8 cellular contexts compared by ENCODE assay signal in the genomic region with DNA sequence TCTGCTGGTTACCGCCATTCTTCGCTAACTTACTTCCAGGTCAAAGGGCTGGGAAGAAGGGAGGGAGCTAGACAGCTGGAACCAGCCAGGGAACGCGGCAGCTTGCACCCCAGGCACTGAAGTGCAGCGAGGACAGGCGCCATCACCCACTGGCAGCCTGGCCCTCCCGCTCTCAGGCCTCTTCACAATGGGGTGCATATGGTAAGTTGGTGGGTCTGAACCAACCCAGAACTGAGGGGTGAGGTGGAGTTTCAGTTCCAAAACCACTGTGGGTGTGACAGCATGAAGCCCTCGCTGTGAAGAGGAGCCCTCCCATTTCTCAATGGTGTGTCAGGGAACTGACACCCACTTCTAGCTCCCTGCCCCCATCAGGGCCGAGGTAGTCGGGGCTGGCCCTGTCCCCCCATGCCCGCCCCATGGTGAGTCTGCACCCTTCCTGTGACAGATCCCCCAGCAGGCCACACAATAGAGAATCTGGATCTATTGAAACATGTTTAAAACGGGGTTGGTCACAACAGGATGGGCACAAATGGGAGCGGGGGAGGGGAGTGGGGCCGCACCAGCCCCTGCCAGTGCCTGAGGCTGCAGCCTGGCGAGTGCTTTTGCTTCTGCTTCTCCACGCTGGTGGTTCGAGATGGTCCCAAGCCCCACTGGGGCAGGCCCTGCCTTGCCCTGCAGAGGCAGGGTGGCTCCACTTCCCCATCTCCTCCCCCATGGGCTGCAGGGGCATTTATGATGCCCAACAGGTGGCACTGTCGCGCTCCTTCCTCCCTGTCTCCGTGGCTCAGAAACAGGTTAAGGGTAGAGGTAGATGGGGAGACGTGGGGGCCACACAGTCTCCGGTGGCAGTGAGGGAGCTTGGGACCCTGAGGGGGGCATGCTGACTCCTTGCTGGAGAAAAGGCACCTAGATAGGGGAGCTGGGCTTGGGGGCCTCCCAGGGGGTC. TPM values are rescaled to one million over a fixed set of nuclear protein-coding genes. Genes with fewer than 3 reads are reported as not detected.
DNase-seq lines count a peak whose midpoint lies in the region; FAIRE-seq and TF ChIP-seq lines count a peak whose summit lies in the region.

No MANE protein-coding gene starts in this region.

- H3K9me1 ChIP-seq in keratinocyte (ENCODE audit: control insufficient read depth, extremely low read depth, insufficient read depth, low read length) = no peaks in the 10 kb centered on the region

- H3K27me3 ChIP-seq in BE2C = no peaks in the 10 kb centered on the region
- no peaks in the 10 kb centered on the region for H3K27me3 ChIP-seq in adipocyte (replicated peaks; ENCODE audit: control insufficient read depth, insufficient read depth, low read length)
- no peaks in the 10 kb centered on the region for H3K27me3 ChIP-seq in keratinocyte (ENCODE audit: control insufficient read depth, extremely low read depth, insufficient read depth, low read length)

- dilution Hi-C loops in keratinocyte (cut with MboI; ENCODE audit: extremely low pct_ligation_motif_present, low sequenced_read_pairs) = no loop called here

- TF ChIP-seq CTCF in BE2C (IDR thresholded peaks at IDR 0.05; ENCODE audit: low read depth, low read length) (peak; percentile 61), keratinocyte (optimal IDR thresholded peaks at IDR 0.05 in 1 of 3, IDR thresholded peaks at IDR 0.05 in 1 of 3, conservative IDR thresholded peaks at IDR 0.05 in 1 of 3; ENCODE audit: extremely low read depth in 1 of 3, insufficient read depth in 2 of 3, low read length in 3 of 3) (peak; percentile 67 to 86 (median 80))

- H2AFZ ChIP-seq in keratinocyte (ENCODE audit: control insufficient read depth, low read length) = no peak overlapping the region

- peak; percentile 13 for FAIRE-seq in keratinocyte (lab: Jason Lieb, UNC)

- in situ Hi-C loops in GM18951 (cut with MboI; ENCODE audit: low sequenced_read_pairs, unreplicated experiment) = no loop called here

- TF ChIP-seq POLR2A in GM18951 (IDR thresholded peaks at IDR 0.05; ENCODE audit: extremely low read depth, insufficient read depth, insufficient read length) = peak; percentile 23

- H3K79me2 ChIP-seq in keratinocyte (ENCODE audit: control insufficient read depth, insufficient read depth, low read length) = no peaks in the 10 kb centered on the region

- H3K4me2 ChIP-seq in keratinocyte (ENCODE audit: control insufficient read depth, extremely low read depth, insufficient read depth, low read depth, low read length) = no peak overlapping the region

- H3K9me3 ChIP-seq in BE2C (peaks cover 4% of the 10 kb centered on the region), adipocyte (ENCODE audit: control insufficient read depth, low read length) (no peaks in the 10 kb centered on the region), keratinocyte (ENCODE audit: control insufficient read depth, low read depth, low read length) (no peaks in the 10 kb centered on the region)

- H3K9ac ChIP-seq in adipocyte (ENCODE audit: low read length) (no peak overlapping the region), keratinocyte (ENCODE audit: control insufficient read depth, extremely low read depth, insufficient read depth, low read length) (no peak overlapping the region)

- no peak overlapping the region for H3K27ac ChIP-seq in keratinocyte (ENCODE audit: control insufficient read depth, insufficient read depth, low read length)

- peak; percentile 60 for DNase-seq in BE2C
- peak; percentile 55 to 91 (median 77) for DNase-seq in T-helper 2 cell
- DNase-seq in adipocyte (ENCODE audit: low read depth) = peak; percentile 30
- no peak for DNase-seq in keratinocyte (ENCODE audit: low read depth, low spot score)
- DNase-seq in stimulated activated CD4-positive, alpha-beta T cell treated with anti-CD3 and anti-CD28 coated beads, TNF-alpha, amount 100 ng/mL, for 1 hour (ENCODE audit: low read depth in 3 of 3, low spot score in 1 of 3) = peak; percentile 58 to 69 (median 60)
- DNase-seq in cerebellar cortex (ENCODE audit: low spot score) = no peak

- H3K4me3 ChIP-seq in BE2C (ENCODE audit: low read depth, low read length) = no peak overlapping the region
- no peak overlapping the region for H3K4me3 ChIP-seq in adipocyte (ENCODE audit: low read length)
- no peak overlapping the region for H3K4me3 ChIP-seq in keratinocyte (ENCODE audit: control insufficient read depth in 2 of 3, extremely low read depth in 1 of 3, insufficient read depth in 2 of 3, low read depth in 1 of 3, low read length in 3 of 3)

- H3K4me1 ChIP-seq in BE2C (peaks cover 4% of the 10 kb centered on the region; the same call in 1 of the 2 replicates), adipocyte (ENCODE audit: control insufficient read depth, insufficient read depth, low read length) (peaks cover 21% of the 10 kb centered on the region), keratinocyte (ENCODE audit: control insufficient read depth, extremely low read depth, insufficient read depth, low read length) (no peaks in the 10 kb centered on the region)

- H3K36me3 ChIP-seq in BE2C (peaks cover 24% of the 10 kb centered on the region), adipocyte (ENCODE audit: control insufficient read depth, insufficient read depth, low read length, severe bottlenecking) (peaks cover 19% of the 10 kb centered on the region), keratinocyte (ENCODE audit: control insufficient read depth in 2 of 2, extremely low read depth in 1 of 2, insufficient read depth in 2 of 2, low read length in 2 of 2) (peaks cover 1 to 5% of the 10 kb centered on the region in 2 experiments)

- TF ChIP-seq EP300 in Ishikawa (IDR thresholded peaks at IDR 0.05; ENCODE audit: borderline replicate concordance) = no peak

- peak; percentile 56 for TF ChIP-seq RAD21 in Ishikawa (IDR thresholded peaks at IDR 0.05; ENCODE audit: low read depth)

- H4K20me1 ChIP-seq in keratinocyte (ENCODE audit: control insufficient read depth, extremely low read depth, insufficient read depth, low read length) = no peaks in the 10 kb centered on the region

TF ChIP-seq in Ishikawa, 13 proteins besides CTCF, POLR2A, EP300 and RAD21 (continues in another document):
- TF ChIP-seq, protein P1, sequence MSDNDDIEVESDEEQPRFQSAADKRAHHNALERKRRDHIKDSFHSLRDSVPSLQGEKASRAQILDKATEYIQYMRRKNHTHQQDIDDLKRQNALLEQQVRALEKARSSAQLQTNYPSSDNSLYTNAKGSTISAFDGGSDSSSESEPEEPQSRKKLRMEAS (IDR thresholded peaks at IDR 0.05) = no peak
- TF ChIP-seq ZBTB7A (IDR thresholded peaks at IDR 0.05; ENCODE audit: low read depth) (no peak), NFIC (IDR thresholded peaks at IDR 0.05) (no peak), EGR1 (IDR thresholded peaks at IDR 0.05) (no peak), CREB1 (IDR thresholded peaks at IDR 0.05; ENCODE audit: low read depth) (no peak), CEBPB (IDR thresholded peaks at IDR 0.05) (no peak), FOXM1 (IDR thresholded peaks at IDR 0.05; ENCODE audit: borderline replicate concordance, low read depth) (no peak), TAF1 (IDR thresholded peaks at IDR 0.05; ENCODE audit: low read depth) (no peak), TEAD4 (IDR thresholded peaks at IDR 0.05) (no peak), YY1 (IDR thresholded peaks at IDR 0.05; ENCODE audit: low read depth) (no peak), TCF12 (IDR thresholded peaks at IDR 0.05; ENCODE audit: low read depth) (no peak)
- TF ChIP-seq, protein P2, sequence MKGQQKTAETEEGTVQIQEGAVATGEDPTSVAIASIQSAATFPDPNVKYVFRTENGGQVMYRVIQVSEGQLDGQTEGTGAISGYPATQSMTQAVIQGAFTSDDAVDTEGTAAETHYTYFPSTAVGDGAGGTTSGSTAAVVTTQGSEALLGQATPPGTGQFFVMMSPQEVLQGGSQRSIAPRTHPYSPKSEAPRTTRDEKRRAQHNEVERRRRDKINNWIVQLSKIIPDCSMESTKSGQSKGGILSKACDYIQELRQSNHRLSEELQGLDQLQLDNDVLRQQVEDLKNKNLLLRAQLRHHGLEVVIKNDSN (IDR thresholded peaks at IDR 0.05) = no peak

RNA-seq across cellular contexts. Expression of a gene that starts 2.3 kb away (rescaled TPM):
- polyA plus RNA-seq in BE2C (2012; ENCODE audit: insufficient read depth, insufficient read length, low read depth) = 128 TPM
- polyA plus RNA-seq in keratinocyte = 1.6 to 3.5 TPM (median 3.3 TPM) in 3 replicates
- polyA plus RNA-seq in keratinocyte (2011; ENCODE audit: low read depth) = not detected
- 0.61 and 2.8 TPM in 2 replicates for polyA plus RNA-seq in keratinocyte (2011; cell fraction: cytosol; rRNA removed)
- polyA plus RNA-seq in keratinocyte (2011; cell fraction: nucleus; rRNA removed) = 3.5 and 5.5 TPM in 2 replicates
- polyA plus RNA-seq in keratinocyte (2012; ENCODE audit: low replicate concordance) = 0.31 and 3.9 TPM in 2 replicates
- 0.26 to 2.3 TPM (median 1.5 TPM) in 3 replicates for polyA minus RNA-seq in keratinocyte
- polyA minus RNA-seq in keratinocyte (2011; cell fraction: cytosol; rRNA and poly(A)+ RNA removed) = not detected
- polyA minus RNA-seq in keratinocyte (2011; cell fraction: nucleus; rRNA and poly(A)+ RNA removed) = 0.32 and 1.2 TPM in 2 replicates

RNA-seq across cellular contexts. Expression of a gene that starts 44.0 kb away (rescaled TPM):
- polyA plus RNA-seq in BE2C (2012; ENCODE audit: insufficient read depth, insufficient read length, low read depth) = 45.0 TPM
- 25.9 to 29.0 TPM (median 26.3 TPM) in 3 replicates for polyA plus RNA-seq in keratinocyte
- 28.3 TPM for polyA plus RNA-seq in keratinocyte (2011; ENCODE audit: low read depth)
- 21.8 and 29.0 TPM in 2 replicates for polyA plus RNA-seq in keratinocyte (2011; cell fraction: cytosol; rRNA removed)
- 65.4 and 84.0 TPM in 2 replicates for polyA plus RNA-seq in keratinocyte (2011; cell fraction: nucleus; rRNA removed)
- polyA plus RNA-seq in keratinocyte (2012; ENCODE audit: low replicate concordance) = 20.1 and 20.8 TPM in 2 replicates
- polyA minus RNA-seq in keratinocyte = 30.6 to 46.1 TPM (median 33.6 TPM) in 3 replicates
- polyA minus RNA-seq in keratinocyte (2011; cell fraction: cytosol; rRNA and poly(A)+ RNA removed) = 11.5 TPM
- 24.5 and 48.1 TPM in 2 replicates for polyA minus RNA-seq in keratinocyte (2011; cell fraction: nucleus; rRNA and poly(A)+ RNA removed)

Comparison
In these comparisons a context has a peak if more than half of its experiments do, and no peak if none do; other contexts are left out.
1. DNase-seq: peak in BE2C (single experiment), T-helper 2 cell (5 of 5), adipocyte (single experiment) and stimulated activated CD4-positive, alpha-beta T cell treated with anti-CD3 and anti-CD28 coated beads, TNF-alpha, amount 100 ng/mL, for 1 hour (3 of 3); none in keratinocyte (single experiment) and cerebellar cortex (single experiment).